In the genomic region with DNA sequence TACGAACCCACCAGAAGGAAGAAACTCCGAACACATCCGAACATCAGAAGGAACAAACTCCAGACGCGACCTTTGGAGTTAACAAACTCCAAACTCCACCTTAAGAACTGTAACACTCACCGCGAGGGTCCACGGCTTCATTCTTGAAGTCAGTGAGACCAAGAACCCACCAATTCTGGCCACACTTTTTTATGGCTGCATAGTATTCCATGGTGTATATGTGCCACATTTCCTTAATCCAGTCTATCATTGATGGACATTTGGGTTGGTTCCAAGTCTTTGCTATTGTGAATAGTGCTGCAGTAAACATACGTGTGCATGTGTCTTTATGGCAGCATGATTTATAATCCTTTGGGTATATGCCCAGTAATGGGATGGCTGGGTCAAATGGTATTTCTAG, we compare ENCODE assay signal across 2 cellular contexts. TPM values are rescaled to one million over a fixed set of nuclear protein-coding genes. Genes with fewer than 3 reads are reported as not detected.
"Had no signal": no experiment of that assay in that cellular context is flagged by ENCODE, and none has a peak within 500 bp of the region (broad histone marks: within the 10 kb centered on the region; RNA-seq: fewer than 3 reads in every experiment).

No MANE protein-coding gene starts in this region.

RNA-seq across cellular contexts. Expression of gene SRSF12, which starts 51.8 kb away (rescaled TPM):
- total RNA-seq: H4, HFFc6 had no signal
